ENCODE assay signal across 9 cellular contexts in genomic region chr15:83206387-83206970, GRCh38. TPM values are rescaled to one million over a fixed set of nuclear protein-coding genes. Genes with fewer than 3 reads are reported as not detected.
DNase-seq lines count a peak whose midpoint lies in the region; ATAC-seq and TF ChIP-seq lines count a peak whose summit lies in the region.
"Had no signal": no experiment of that assay in that cellular context is flagged by ENCODE, and none has a peak within 500 bp of the region (broad histone marks: within the 10 kb centered on the region; RNA-seq: fewer than 3 reads in every experiment).

No MANE protein-coding gene starts in this region.

- no peaks in the 10 kb centered on the region for H3K9me3 Mint-ChIP-seq in activated T-helper 1 cell treated with anti-CD3 and anti-CD28 coated beads, Interleukin-12 subunit alpha, Interleukin-12 subunit beta, Interleukin-2, Interleukin-4 antibody, amounts not matched to agents 30 ng/mL and 10 ng/mL and 1 ng/mL, durations not matched to agents 14 hours and 24 hours and 36 hours

- H3K4me1 Mint-ChIP-seq in activated T-helper 1 cell treated with anti-CD3 and anti-CD28 coated beads, Interleukin-12 subunit alpha, Interleukin-12 subunit beta, Interleukin-2, Interleukin-4 antibody, amounts not matched to agents 30 ng/mL and 10 ng/mL and 1 ng/mL, durations not matched to agents 14 hours and 24 hours and 36 hours (ENCODE audit: low read depth), result peaks cover 40% of the 10 kb centered on the region

- POLR2A ChIA-PET in AG04450 (lab: Yijun Ruan, JAX) (interaction anchor here (0.6 to 1.0 kb wide), 3 partner anchors 139 to 497 kb away, joined by 3 to 4 read pairs (median 3); no protein-coding TSS in a partner anchor), HEK293 (lab: Yijun Ruan, JAX) (interaction anchor here (1.0 to 2.4 kb wide), 4 partner anchors 10 to 456 kb away, joined by 4 to 8 read pairs (median 5); partner anchors contain the start of genes BTBD1 and C15orf40)

- intact Hi-C loops in activated T-helper 1 cell treated with anti-CD3 and anti-CD28 coated beads, Interleukin-12 subunit alpha, Interleukin-12 subunit beta, Interleukin-2, Interleukin-4 antibody, amounts not matched to agents 30 ng/mL and 10 ng/mL and 1 ng/mL, durations not matched to agents 14 hours and 24 hours and 36 hours (cut with micrococcal nuclease), result loop anchor here (1.0 to 10.0 kb wide), 4 partner anchors 41 to 1778 kb away; partner anchors contain the start of gene PDE8A
- intact Hi-C loops in psoas muscle (cut with DNase I), result loop anchor here in 1 of 2 donors (5.0 kb wide), 1 partner anchor 194 kb away; the partner anchor contains the start of gene C15orf40

- no peak for TF ChIP-seq CTCF in AG04450 (IDR thresholded peaks at IDR 0.05; ENCODE audit: low read depth, low read length)
- TF ChIP-seq CTCF in HEK293 (tag by site-specific recombination; IDR thresholded peaks at IDR 0.05), result no peak
- TF ChIP-seq CTCF in cardiac muscle cell (IDR thresholded peaks at IDR 0.05; ENCODE audit: low read depth, low read length), result no peak
- no peak for TF ChIP-seq CTCF in psoas muscle (IDR thresholded peaks at IDR 0.05)

- peak overlapping the region; percentile 94 for H3K27ac Mint-ChIP-seq in activated T-helper 1 cell treated with anti-CD3 and anti-CD28 coated beads, Interleukin-12 subunit alpha, Interleukin-12 subunit beta, Interleukin-2, Interleukin-4 antibody, amounts not matched to agents 30 ng/mL and 10 ng/mL and 1 ng/mL, durations not matched to agents 14 hours and 24 hours and 36 hours

- WGBS in psoas muscle, 3 donors, result 5 to 9% (median 6%) methylated on average over 24 of the region's 24 CpGs

- H3K27me3 ChIP-seq in AG04450 (ENCODE audit: control insufficient read depth, insufficient read depth, low read length) (no peaks in the 10 kb centered on the region), cardiac muscle cell (no peaks in the 10 kb centered on the region), psoas muscle (ENCODE audit: insufficient read depth in 3 of 3, low read length in 2 of 3) (peaks cover 0 to 48% (median 9%) of the 10 kb centered on the region in 3 donors)

- no peak for DNase-seq in AG04450 (ENCODE audit: low read depth, low spot score)
- no peak for DNase-seq in activated T-helper 1 cell treated with anti-CD3 and anti-CD28 coated beads, Interleukin-12 subunit alpha, Interleukin-12 subunit beta, Interleukin-2, Interleukin-4 antibody, amounts not matched to agents 30 ng/mL and 10 ng/mL and 1 ng/mL, durations not matched to agents 14 hours and 24 hours and 36 hours (ENCODE audit: low spot score)
- DNase-seq in cardiac muscle cell (ENCODE audit: low read depth in 1 of 2, low spot score in 1 of 2), result no peak
- DNase-seq in psoas muscle, result no peak
- DNase-seq in KG1 (lab: John Stamatoyannopoulos, UW), result no peak

- peaks cover 10% of the 10 kb centered on the region for H3K27me3 Mint-ChIP-seq in activated T-helper 1 cell treated with anti-CD3 and anti-CD28 coated beads, Interleukin-12 subunit alpha, Interleukin-12 subunit beta, Interleukin-2, Interleukin-4 antibody, amounts not matched to agents 30 ng/mL and 10 ng/mL and 1 ng/mL, durations not matched to agents 14 hours and 24 hours and 36 hours (ENCODE audit: insufficient read depth)

- H3K36me3 ChIP-seq in HEK293 (ENCODE audit: control insufficient read depth in 2 of 2, insufficient read depth in 1 of 2, low read length in 2 of 2), result 0 out of 3 replicates have a peak, but pooled peaks cover 0 to 3% of the 10 kb centered on the region in 2 experiments
- no peaks in the 10 kb centered on the region for H3K36me3 ChIP-seq in cardiac muscle cell
- no peaks in the 10 kb centered on the region for H3K36me3 ChIP-seq in psoas muscle (ENCODE audit: insufficient read depth in 1 of 2, low read depth in 1 of 2)

- H3K4me3 Mint-ChIP-seq in activated T-helper 1 cell treated with anti-CD3 and anti-CD28 coated beads, Interleukin-12 subunit alpha, Interleukin-12 subunit beta, Interleukin-2, Interleukin-4 antibody, amounts not matched to agents 30 ng/mL and 10 ng/mL and 1 ng/mL, durations not matched to agents 14 hours and 24 hours and 36 hours, result peak overlapping the region; percentile 96

- H3K4me1 ChIP-seq in HEK293 (ENCODE audit: control insufficient read depth, insufficient read depth, low read length) (peaks cover 32% of the 10 kb centered on the region), cardiac muscle cell (ENCODE audit: low read depth) (peaks cover 16% of the 10 kb centered on the region), psoas muscle (peaks cover 7% of the 10 kb centered on the region)

- no peaks in the 10 kb centered on the region for H3K9me3 ChIP-seq in AG04450 (ENCODE audit: control insufficient read depth, insufficient read depth, low read length)
- no peaks in the 10 kb centered on the region for H3K9me3 ChIP-seq in HEK293 (ENCODE audit: control insufficient read depth, insufficient read depth, low read depth, low read length)
- no peaks in the 10 kb centered on the region for H3K9me3 ChIP-seq in cardiac muscle cell (ENCODE audit: low read depth)
- H3K9me3 ChIP-seq in psoas muscle, result no peaks in the 10 kb centered on the region

- H3K4me3 ChIP-seq in AG04450 (ENCODE audit: low read depth, low read length), result peak overlapping the region; percentile 80
- H3K4me3 ChIP-seq in HEK293 (ENCODE audit: low read depth, low read length), result peak overlapping the region; percentile 85
- peak overlapping the region; percentile 91 for H3K4me3 ChIP-seq in cardiac muscle cell
- peak overlapping the region; percentile 77 for H3K4me3 ChIP-seq in psoas muscle

- CTCF ChIA-PET in AG04450 (lab: Charles Lee), result interaction anchor here (1.7 to 1.9 kb wide), 2 partner anchors 42 to 196 kb away, joined by 7 to 10 read pairs; partner anchors contain the start of gene C15orf40
- CTCF ChIA-PET in HEK293 (lab: Yijun Ruan, JAX), result interaction anchor here (0.7 to 1.5 kb wide), 6 partner anchors 9 to 207 kb away, joined by 3 to 7 read pairs (median 4); partner anchors contain the start of gene C15orf40

- peaks cover 9% of the 10 kb centered on the region for H3K36me3 Mint-ChIP-seq in activated T-helper 1 cell treated with anti-CD3 and anti-CD28 coated beads, Interleukin-12 subunit alpha, Interleukin-12 subunit beta, Interleukin-2, Interleukin-4 antibody, amounts not matched to agents 30 ng/mL and 10 ng/mL and 1 ng/mL, durations not matched to agents 14 hours and 24 hours and 36 hours (ENCODE audit: low read depth)

- H3K27ac ChIP-seq in AG04450 (ENCODE audit: low read depth, low read length), result peak overlapping the region; percentile 66
- peak overlapping the region; percentile 91 for H3K27ac ChIP-seq in HEK293 (ENCODE audit: extremely low read depth, low read depth, low read length)
- H3K27ac ChIP-seq in cardiac muscle cell, result peak overlapping the region; percentile 89
- peak overlapping the region; percentile 65 for H3K27ac ChIP-seq in psoas muscle

- ATAC-seq in psoas muscle (peak in 1 of 4 donors; percentile 8), HG03342 (IDR thresholded peaks at IDR 0.05; ENCODE audit: unreplicated experiment) (no peak), HG02852 (IDR thresholded peaks at IDR 0.05; ENCODE audit: unreplicated experiment) (no peak)
- ATAC-seq: HCT116 had no signal

TF ChIP-seq in HEK293, 187 proteins besides CTCF, POLR2A, EP300 and RAD21 (continues in another document):
- TF ChIP-seq ZNF416 (tag by site-specific recombination; IDR thresholded peaks at IDR 0.05) (no peak), ZNF510 (tag by site-specific recombination; IDR thresholded peaks at IDR 0.05; ENCODE audit: insufficient replicate concordance) (no peak), KLF10 (tag by site-specific recombination; IDR thresholded peaks at IDR 0.05) (no peak), KLF16 (tag by site-specific recombination; IDR thresholded peaks at IDR 0.05) (no peak), ZFP69B (tag by site-specific recombination; IDR thresholded peaks at IDR 0.05) (0 out of 2 replicates have a peak, but pooled peaks have one; percentile 26), ZNF785 (tag by site-specific recombination; IDR thresholded peaks at IDR 0.05) (no peak), SCRT1 (tag by site-specific recombination; IDR thresholded peaks at IDR 0.05; ENCODE audit: borderline replicate concordance) (peak; percentile 23; the same call in 1 of the 2 replicates), SCRT2 (tag by site-specific recombination; IDR thresholded peaks at IDR 0.05) (peak; percentile 88), ZBTB26 (tag by site-specific recombination; optimal IDR thresholded peaks at IDR 0.05) (no peak), ZNF529 (tag by site-specific recombination; IDR thresholded peaks at IDR 0.05; ENCODE audit: insufficient replicate concordance) (no peak), SP3 (tag by site-specific recombination; IDR thresholded peaks at IDR 0.05) (no peak), ZBTB17 (tag by site-specific recombination; IDR thresholded peaks at IDR 0.05) (peak; percentile 48)

RNA-seq across cellular contexts. Expression of gene HDGFL3, which starts 1.1 kb away (rescaled TPM):
- polyA plus RNA-seq in AG04450 (2011; rRNA removed) (48.4 and 71.6 TPM in 2 replicates), cardiac muscle cell (68.8 and 80.4 TPM in 2 replicates), psoas muscle (1 to 10 TPM; 2.6 to 4.2 (median 3.0) TPM)
- polyA minus RNA-seq in AG04450 (2011; rRNA and poly(A)+ RNA removed), result 8.6 and 24.2 TPM in 2 replicates
- total RNA-seq in activated T-helper 1 cell treated with anti-CD3 and anti-CD28 coated beads, Interleukin-12 subunit alpha, Interleukin-12 subunit beta, Interleukin-2, Interleukin-4 antibody, amounts not matched to agents 30 ng/mL and 10 ng/mL and 1 ng/mL, durations not matched to agents 14 hours and 24 hours and 36 hours, result 54.7 and 57.5 TPM in 2 replicates
- total RNA-seq in cardiac muscle cell (101 and 164 TPM in 2 replicates), psoas muscle (10 to 100 TPM in 1 of 4 donors, 1 to 10 TPM in 3; 4.8 to 10.4 (median 7.9) TPM)
